Comparison of ENCODE assay signal across 1 cellular context in genomic region chr17:44356241-44356640, GRCh38.
TF ChIP-seq lines count a peak whose summit lies in the region.

No MANE protein-coding gene starts in this region.

TF ChIP-seq in A549, 52 proteins besides CTCF, POLR2A, EP300 and RAD21 (continued from another document):
- TF ChIP-seq REST (IDR thresholded peaks at IDR 0.05) (no peak), ZC3H11A (IDR thresholded peaks at IDR 0.05) (no peak), TP53 (CRISPR knock-in tag; IDR thresholded peaks at IDR 0.05) (no peak), FOXS1 (CRISPR knock-in tag; IDR thresholded peaks at IDR 0.05) (no peak), GATA3 (IDR thresholded peaks at IDR 0.05; ENCODE audit: borderline replicate concordance) (no peak)
